In genomic region chr6:116283191-116283590, GRCh38 we compare ENCODE assay signal across 1 cellular context.
A peak's percentile ranks its signal among the peaks of the same experiment; 100 is the strongest.
TF ChIP-seq lines count a peak whose summit lies in the region.

No MANE protein-coding gene starts in this region.

TF ChIP-seq in H1, 55 proteins besides CTCF, POLR2A, EP300 and RAD21:
- TF ChIP-seq TEAD4 (IDR thresholded peaks at IDR 0.05; ENCODE audit: low read depth, low read length): peak; percentile 46; the same call in 1 of the 2 replicates
- TF ChIP-seq SIN3A (conservative IDR thresholded peaks at IDR 0.05 in 1 of 2, IDR thresholded peaks at IDR 0.05 in 1 of 2; ENCODE audit: low read depth in 1 of 2, low read length in 2 of 2): no peak
